In genomic region chr1:35894183-35894582, GRCh38 we compare ENCODE assay signal across 8 cellular contexts. TPM values are rescaled to one million over a fixed set of nuclear protein-coding genes. Genes with fewer than 3 reads are reported as not detected.
DNase-seq lines count a peak whose midpoint lies in the region; ATAC-seq, FAIRE-seq and TF ChIP-seq lines count a peak whose summit lies in the region.

No MANE protein-coding gene starts in this region.

- H3K36me3 Mint-ChIP-seq in activated T-helper 17 cell treated with anti-CD3 and anti-CD28 coated beads, Interleukin-2, amount 50 U/mL, for 72 hours (ENCODE audit: low read depth), result peaks cover 97% of the 10 kb centered on the region
- peaks cover 22% of the 10 kb centered on the region for H3K36me3 Mint-ChIP-seq in T-helper 2 cell treated with Interferon-gamma antibody and Interleukin-4, amounts not matched to agents 5 μg/mL and 100 μg/mL, for 36 hours (ENCODE audit: low read depth)

- no peaks in the 10 kb centered on the region for H3K9me3 Mint-ChIP-seq in activated T-helper 17 cell treated with anti-CD3 and anti-CD28 coated beads, Interleukin-2, amount 50 U/mL, for 72 hours
- H3K9me3 Mint-ChIP-seq in T-helper 2 cell treated with Interferon-gamma antibody and Interleukin-4, amounts not matched to agents 5 μg/mL and 100 μg/mL, for 36 hours, result no peaks in the 10 kb centered on the region

- peak; percentile 16 for DNase-seq in GM12892 (ENCODE audit: insufficient read length)
- DNase-seq in mucosa of gallbladder (ENCODE audit: low spot score), result peak; percentile 23
- DNase-seq in T-helper 2 cell treated with Interferon-gamma antibody and Interleukin-4, amounts not matched to agents 5 μg/mL and 100 μg/mL, for 36 hours (ENCODE audit: low spot score), result no peak
- DNase-seq in activated CD8-positive, alpha-beta memory T cell treated with anti-CD3 and anti-CD28 coated beads, Interleukin-2, amount 50 U/mL, for 48 hours, result no peak
- DNase-seq in DMS 273 (lab: John Stamatoyannopoulos, UW; ENCODE audit: unreplicated experiment), result no peak

- no peak overlapping the region for H3K4me3 Mint-ChIP-seq in activated T-helper 17 cell treated with anti-CD3 and anti-CD28 coated beads, Interleukin-2, amount 50 U/mL, for 72 hours
- H3K4me3 Mint-ChIP-seq in T-helper 2 cell treated with Interferon-gamma antibody and Interleukin-4, amounts not matched to agents 5 μg/mL and 100 μg/mL, for 36 hours, result no peak overlapping the region

- peak overlapping the region; percentile 44 for H3K27ac Mint-ChIP-seq in activated T-helper 17 cell treated with anti-CD3 and anti-CD28 coated beads, Interleukin-2, amount 50 U/mL, for 72 hours
- no peak overlapping the region for H3K27ac Mint-ChIP-seq in T-helper 2 cell treated with Interferon-gamma antibody and Interleukin-4, amounts not matched to agents 5 μg/mL and 100 μg/mL, for 36 hours

- peak; percentile 79 for FAIRE-seq in GM12892 (lab: Jason Lieb, UNC)

- peak; percentile 62 for ATAC-seq in HG03175 (IDR thresholded peaks at IDR 0.05; ENCODE audit: unreplicated experiment)
- ATAC-seq in activated T-helper 17 cell treated with anti-CD3 and anti-CD28 coated beads, Interleukin-2, amount 50 U/mL, for 72 hours (replicated peaks), result peak; percentile 21
- ATAC-seq in GM18519 (IDR thresholded peaks at IDR 0.05; ENCODE audit: low FRiP score, unreplicated experiment), result no peak

- no peak for TF ChIP-seq POLR2A in GM12892 (IDR thresholded peaks at IDR 0.05; ENCODE audit: low read depth, low read length)

- no peaks in the 10 kb centered on the region for H3K27me3 Mint-ChIP-seq in activated T-helper 17 cell treated with anti-CD3 and anti-CD28 coated beads, Interleukin-2, amount 50 U/mL, for 72 hours
- H3K27me3 Mint-ChIP-seq in T-helper 2 cell treated with Interferon-gamma antibody and Interleukin-4, amounts not matched to agents 5 μg/mL and 100 μg/mL, for 36 hours (ENCODE audit: low read depth), result no peaks in the 10 kb centered on the region

- no peaks in the 10 kb centered on the region for H3K4me1 Mint-ChIP-seq in activated T-helper 17 cell treated with anti-CD3 and anti-CD28 coated beads, Interleukin-2, amount 50 U/mL, for 72 hours
- H3K4me1 Mint-ChIP-seq in T-helper 2 cell treated with Interferon-gamma antibody and Interleukin-4, amounts not matched to agents 5 μg/mL and 100 μg/mL, for 36 hours (ENCODE audit: low read depth), result peaks cover 3% of the 10 kb centered on the region

RNA-seq across cellular contexts. Expression of gene AGO1, which starts 11.2 kb away (rescaled TPM):
- polyA plus RNA-seq in GM12892 (2012; ENCODE audit: missing spikeins), result 8.0 TPM
- total RNA-seq in activated T-helper 17 cell treated with anti-CD3 and anti-CD28 coated beads, Interleukin-2, amount 50 U/mL, for 72 hours, result 10 to 100 TPM; 29.5 to 34.9 TPM
- 29.8 TPM for total RNA-seq in mucosa of gallbladder

RNA-seq across cellular contexts. Expression of gene AGO3, which starts 36.7 kb away (rescaled TPM):
- polyA plus RNA-seq in GM12892 (2012; ENCODE audit: missing spikeins), result 7.1 TPM
- 10 to 100 TPM; 32.1 to 36.8 TPM for total RNA-seq in activated T-helper 17 cell treated with anti-CD3 and anti-CD28 coated beads, Interleukin-2, amount 50 U/mL, for 72 hours
- total RNA-seq in mucosa of gallbladder, result 23.8 TPM

Comparison
In these comparisons a context has a peak if more than half of its experiments do, and no peak if none do; other contexts are left out.
1. DNase-seq: peak in GM12892 (single experiment) and mucosa of gallbladder (single experiment); none in T-helper 2 cell treated with Interferon-gamma antibody and Interleukin-4, amounts not matched to agents 5 μg/mL and 100 μg/mL, for 36 hours (single experiment), activated CD8-positive, alpha-beta memory T cell treated with anti-CD3 and anti-CD28 coated beads, Interleukin-2, amount 50 U/mL, for 48 hours (single experiment) and DMS 273 (single experiment).